20 cellular contexts compared by ENCODE assay signal in genomic region chr15:49383266-49383665, GRCh38. TPM values are rescaled to one million over a fixed set of nuclear protein-coding genes. Genes with fewer than 3 reads are reported as not detected.
DNase-seq lines count a peak whose midpoint lies in the region; ATAC-seq and TF ChIP-seq lines count a peak whose summit lies in the region.
"Had no signal": no experiment of that assay in that cellular context is flagged by ENCODE, and none has a peak within 500 bp of the region (broad histone marks: within the 10 kb centered on the region; RNA-seq: fewer than 3 reads in every experiment).

No MANE protein-coding gene starts in this region.

- no peaks in the 10 kb centered on the region for H3K36me3 ChIP-seq in adipocyte (ENCODE audit: control insufficient read depth, insufficient read depth, low read length, severe bottlenecking)
- no peaks in the 10 kb centered on the region for H3K36me3 ChIP-seq in tibial nerve
- H3K36me3 ChIP-seq: left lung had no signal

- no peak for TF ChIP-seq EP300 in tibial nerve (IDR thresholded peaks at IDR 0.05)

- H3K4me3 ChIP-seq in adipocyte (ENCODE audit: low read length) (no peak overlapping the region), fibroblast of villous mesenchyme (ENCODE audit: low read depth, low read length) (no peak overlapping the region), tibial nerve (no peak overlapping the region)
- H3K4me3 ChIP-seq: left lung, smooth muscle cell had no signal

- 71 to 84% methylated on average over 1 of the region's 1 CpG for WGBS in tibial nerve, 2 donors

- TF ChIP-seq CTCF in fibroblast of villous mesenchyme (IDR thresholded peaks at IDR 0.05; ENCODE audit: insufficient read depth, low read depth, low read length): no peak
- TF ChIP-seq CTCF in tibial nerve (IDR thresholded peaks at IDR 0.05): no peak

- DNase-seq in EH (ENCODE audit: low read depth): peak; percentile 49
- peak; percentile 7 for DNase-seq in LHCN-M2 (ENCODE audit: low read depth)
- DNase-seq in adipocyte (ENCODE audit: low read depth): peak; percentile 74
- DNase-seq in fibroblast of villous mesenchyme (ENCODE audit: low read depth): peak; percentile 72
- DNase-seq in tibial nerve (ENCODE audit: low spot score in 2 of 2): no peak
- no peak for DNase-seq in NCI-H1694 (lab: John Stamatoyannopoulos, UW)
- DNase-seq: activated CD4-positive, alpha-beta T cell treated with anti-CD3 and anti-CD28 coated beads, Interleukin-2, amount 50 U/mL, for 1 hour; activated naive CD4-positive, alpha-beta T cell treated with anti-CD3 and anti-CD28 coated beads, Interleukin-2, amount 10 ng/mL, durations not matched to agents 7 days and 5 days; dermis blood vessel endothelial cell; foreskin keratinocyte; KG1; left lung; natural killer cell; NCI-H1694 treated with DMSO at 0.1 percent for 48 hours; NCI-H69 had no signal

- H3K9me3 ChIP-seq in adipocyte (ENCODE audit: control insufficient read depth, low read length) (no peaks in the 10 kb centered on the region), tibial nerve (no peaks in the 10 kb centered on the region)
- H3K9me3 ChIP-seq: left lung had no signal

- H3K27me3 ChIP-seq in adipocyte (replicated peaks; ENCODE audit: control insufficient read depth, insufficient read depth, low read length) (no peaks in the 10 kb centered on the region), tibial nerve (no peaks in the 10 kb centered on the region)
- H3K27me3 ChIP-seq: left lung had no signal

- no peak overlapping the region for H3K27ac ChIP-seq in tibial nerve
- H3K27ac ChIP-seq: foreskin keratinocyte, left lung had no signal

- TF ChIP-seq POLR2A in tibial nerve (IDR thresholded peaks at IDR 0.05): no peak

- H3K4me1 ChIP-seq in adipocyte (ENCODE audit: control insufficient read depth, insufficient read depth, low read length): peaks cover 9% of the 10 kb centered on the region
- no peaks in the 10 kb centered on the region for H3K4me1 ChIP-seq in tibial nerve
- H3K4me1 ChIP-seq: foreskin keratinocyte, left lung had no signal

- no peak overlapping the region for H3K9ac ChIP-seq in adipocyte (ENCODE audit: low read length)

- no peak for ATAC-seq in GM21526 (IDR thresholded peaks at IDR 0.05; ENCODE audit: low FRiP score, unreplicated experiment)
- ATAC-seq in HG03460 (IDR thresholded peaks at IDR 0.05; ENCODE audit: unreplicated experiment): no peak
- ATAC-seq: foreskin keratinocyte; left lung; natural killer cell; stimulated activated effector memory CD8-positive, alpha-beta T cell treated with anti-CD3 and anti-CD28 coated beads, Interleukin-12 subunit alpha, Interleukin-12 subunit beta, amount 100 ng/mL, for 72 hours had no signal

RNA-seq across cellular contexts. Expression of gene FGF7, which starts 39.8 kb away (rescaled TPM):
- 6.5 and 7.9 TPM in 2 replicates for total RNA-seq in LHCN-M2 (2014; rRNA removed)
- polyA plus RNA-seq in LHCN-M2 (2012): 5.0 TPM
- 75.7 and 369 TPM in 2 replicates for total RNA-seq in fibroblast of villous mesenchyme
- 100 to 1,000 TPM; 102 to 240 (median 175) TPM for total RNA-seq in tibial nerve
- total RNA-seq: foreskin keratinocyte, HT-29, natural killer cell had no signal
- polyA plus RNA-seq: foreskin keratinocyte had no signal

Comparison
In these comparisons a context has a peak if more than half of its experiments do, and no peak if none do; other contexts are left out.
1. DNase-seq: peak in EH (single experiment), LHCN-M2 (single experiment), adipocyte (single experiment) and fibroblast of villous mesenchyme (single experiment); none in tibial nerve (0 of 2) and NCI-H1694 (single experiment).